1 cellular context compared by ENCODE assay signal in genomic region chr9:136133959-136134484, GRCh38.
TF ChIP-seq lines count a peak whose summit lies in the region.

No MANE protein-coding gene starts in this region.

TF ChIP-seq in endothelial cell of umbilical vein, 7 proteins besides CTCF, POLR2A, EP300 and RAD21:
- no peak for TF ChIP-seq MYC (IDR thresholded peaks at IDR 0.05; ENCODE audit: low read depth, low read length)
- TF ChIP-seq JUN (IDR thresholded peaks at IDR 0.05; ENCODE audit: borderline replicate concordance, insufficient read depth, insufficient read length, low read depth) = no peak
- TF ChIP-seq EZH2 (IDR thresholded peaks at IDR 0.05; ENCODE audit: borderline replicate concordance, low read depth, low read length, severe bottlenecking) = peak; percentile 45
- no peak for TF ChIP-seq GATA2 (IDR thresholded peaks at IDR 0.05; ENCODE audit: insufficient read depth, insufficient read length, low read depth, low read length)
- no peak for TF ChIP-seq POLR2AphosphoS5 (IDR thresholded peaks at IDR 0.05; ENCODE audit: insufficient read depth, low read depth, low read length)
- TF ChIP-seq FOS (IDR thresholded peaks at IDR 0.05; ENCODE audit: borderline replicate concordance, insufficient read depth, low read length) = no peak
